Comparison of ENCODE assay signal across 28 cellular contexts in the genomic region with DNA sequence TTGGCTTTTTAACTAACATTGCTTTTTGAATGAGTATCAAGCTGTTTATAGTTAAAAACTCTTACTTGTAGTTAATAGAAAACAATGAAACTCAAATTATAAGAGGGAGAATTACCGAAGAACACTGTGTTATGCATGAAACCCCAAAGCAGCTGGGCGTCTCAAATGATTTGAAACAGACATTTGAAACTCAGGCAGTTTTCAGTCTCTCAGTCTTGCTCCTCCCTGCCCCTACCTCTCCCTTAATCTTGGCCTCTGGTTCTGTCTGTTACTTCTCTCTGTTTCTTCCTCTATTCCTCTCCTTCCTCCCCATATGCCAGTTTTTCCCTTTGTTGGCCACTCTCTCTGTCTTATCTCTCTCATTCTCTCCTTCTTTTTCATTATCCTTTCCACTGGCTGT.
"Had no signal": no experiment of that assay in that cellular context is flagged by ENCODE, and none has a peak within 500 bp of the region (broad histone marks: within the 10 kb centered on the region; RNA-seq: fewer than 3 reads in every experiment).

No MANE protein-coding gene starts in this region.

- H3K36me3 ChIP-seq: stomach, suprapubic skin, thoracic aorta, thyroid gland, tibial artery, tibial nerve, transverse colon, upper lobe of left lung, upper lobe of right lung, uterus, vagina had no signal

- H3K27ac ChIP-seq: stomach, suprapubic skin, testis, thoracic aorta, thyroid gland, tibial artery, tibial nerve, transverse colon, upper lobe of left lung, upper lobe of right lung, uterus, vagina had no signal

- DNase-seq: stimulated activated CD4-positive, alpha-beta T cell treated with anti-CD3 and anti-CD28 coated beads, Interleukin-2, amount 100 ng/mL, for 48 hours; stimulated activated CD4-positive, alpha-beta T cell treated with anti-CD3 and anti-CD28 coated beads, Interleukin-4, amount 100 ng/mL, for 1 hour; stimulated activated CD4-positive, alpha-beta T cell treated with anti-CD3 and anti-CD28 coated beads, Interleukin-4, amount 100 ng/mL, for 24 hours; stimulated activated CD4-positive, alpha-beta T cell treated with anti-CD3 and anti-CD28 coated beads, Interleukin-4, amount 100 ng/mL, for 4 hours; stimulated activated CD8-positive, alpha-beta memory T cell treated with anti-CD3 and anti-CD28 coated beads, Interleukin-4, amount 100 ng/mL, for 48 hours; stimulated activated naive B cell treated with anti-CD40 and anti-IgM and Interleukin-4, amounts not matched to agents 10 μg/mL and 1 μg/mL and 100 μg/mL, for 72 hours; stimulated activated naive CD4-positive, alpha-beta T cell; stimulated activated naive CD4-positive, alpha-beta T cell treated with Interleukin-2 at 50 U/mL for 16 hours; stimulated activated naive CD8-positive, alpha-beta T cell treated with anti-CD3 and anti-CD28 coated beads, Interleukin-15, amount 100 ng/mL, for 72 hours; stimulated activated naive CD8-positive, alpha-beta T cell treated with anti-CD3 and anti-CD28 coated beads, Interleukin-15, Interleukin-2, amounts not matched to agents 100 U/mL and 50 U/mL, for 24 hours; stomach; substantia nigra; testis; thyroid gland; tibial artery; transverse colon; trophoblast cell; upper lobe of left lung; upper lobe of right lung; uterus had no signal

- H3K9me3 Mint-ChIP-seq: type B pancreatic cell had no signal

- H3K27ac Mint-ChIP-seq: stimulated activated effector memory CD8-positive, alpha-beta T cell treated with anti-CD3 and anti-CD28 coated beads, Interleukin-12 subunit alpha, Interleukin-12 subunit beta, amount 100 ng/mL, for 72 hours; stimulated activated memory B cell treated with anti-CD40 and anti-IgM and Interleukin-4, amounts not matched to agents 10 μg/mL and 1 μg/mL and 100 μg/mL, for 72 hours; stimulated activated naive B cell treated with anti-CD40 and anti-IgM and Interleukin-4, amounts not matched to agents 10 μg/mL and 1 μg/mL and 100 μg/mL, for 72 hours; stimulated activated naive CD8-positive, alpha-beta T cell treated with anti-CD3 and anti-CD28 coated beads, Interleukin-15, amount 100 ng/mL, for 72 hours; stimulated activated naive CD8-positive, alpha-beta T cell treated with anti-CD3 and anti-CD28 coated beads, Interleukin-15, Interleukin-2, amounts not matched to agents 100 ng/mL and 50 ng/mL, for 24 hours; type B pancreatic cell had no signal

- ATAC-seq: stimulated activated effector memory CD8-positive, alpha-beta T cell treated with anti-CD3 and anti-CD28 coated beads, Interleukin-12 subunit alpha, Interleukin-12 subunit beta, amount 100 ng/mL, for 72 hours; stimulated activated memory B cell treated with anti-CD40 and anti-IgM and Interleukin-4, amounts not matched to agents 10 μg/mL and 1 μg/mL and 100 μg/mL, for 72 hours; stimulated activated naive B cell treated with anti-CD40 and anti-IgM and Interleukin-4, amounts not matched to agents 10 μg/mL and 1 μg/mL and 100 μg/mL, for 72 hours; stimulated activated naive CD8-positive, alpha-beta T cell treated with anti-CD3 and anti-CD28 coated beads, Interleukin-15, amount 100 ng/mL, for 72 hours; stimulated activated naive CD8-positive, alpha-beta T cell treated with anti-CD3 and anti-CD28 coated beads, Interleukin-15, Interleukin-2, amounts not matched to agents 100 U/mL and 50 U/mL, for 24 hours; upper lobe of right lung had no signal

- H3K36me3 Mint-ChIP-seq: stimulated activated effector memory CD8-positive, alpha-beta T cell treated with anti-CD3 and anti-CD28 coated beads, Interleukin-12 subunit alpha, Interleukin-12 subunit beta, amount 100 ng/mL, for 72 hours; stimulated activated memory B cell treated with anti-CD40 and anti-IgM and Interleukin-4, amounts not matched to agents 10 μg/mL and 1 μg/mL and 100 μg/mL, for 72 hours; stimulated activated naive B cell treated with anti-CD40 and anti-IgM and Interleukin-4, amounts not matched to agents 10 μg/mL and 1 μg/mL and 100 μg/mL, for 72 hours; type B pancreatic cell had no signal

- H3K4me3 Mint-ChIP-seq: stimulated activated effector memory CD8-positive, alpha-beta T cell treated with anti-CD3 and anti-CD28 coated beads, Interleukin-12 subunit alpha, Interleukin-12 subunit beta, amount 100 ng/mL, for 72 hours; stimulated activated memory B cell treated with anti-CD40 and anti-IgM and Interleukin-4, amounts not matched to agents 10 μg/mL and 1 μg/mL and 100 μg/mL, for 72 hours; stimulated activated naive B cell treated with anti-CD40 and anti-IgM and Interleukin-4, amounts not matched to agents 10 μg/mL and 1 μg/mL and 100 μg/mL, for 72 hours; stimulated activated naive CD8-positive, alpha-beta T cell treated with anti-CD3 and anti-CD28 coated beads, Interleukin-15, amount 100 ng/mL, for 72 hours; stimulated activated naive CD8-positive, alpha-beta T cell treated with anti-CD3 and anti-CD28 coated beads, Interleukin-15, Interleukin-2, amounts not matched to agents 100 ng/mL and 50 ng/mL, for 24 hours; type B pancreatic cell had no signal

- H3K27me3 ChIP-seq: stomach, suprapubic skin, testis, thyroid gland, tibial artery, tibial nerve, transverse colon, upper lobe of left lung, upper lobe of right lung, uterus, vagina had no signal

- H3K27me3 Mint-ChIP-seq: stimulated activated memory B cell treated with anti-CD40 and anti-IgM and Interleukin-4, amounts not matched to agents 10 μg/mL and 1 μg/mL and 100 μg/mL, for 72 hours; stimulated activated naive B cell treated with anti-CD40 and anti-IgM and Interleukin-4, amounts not matched to agents 10 μg/mL and 1 μg/mL and 100 μg/mL, for 72 hours; stimulated activated naive CD8-positive, alpha-beta T cell treated with anti-CD3 and anti-CD28 coated beads, Interleukin-15, amount 100 ng/mL, for 72 hours; stimulated activated naive CD8-positive, alpha-beta T cell treated with anti-CD3 and anti-CD28 coated beads, Interleukin-15, Interleukin-2, amounts not matched to agents 100 ng/mL and 50 ng/mL, for 24 hours had no signal

- H3K4me1 Mint-ChIP-seq: stimulated activated effector memory CD8-positive, alpha-beta T cell treated with anti-CD3 and anti-CD28 coated beads, Interleukin-12 subunit alpha, Interleukin-12 subunit beta, amount 100 ng/mL, for 72 hours; stimulated activated memory B cell treated with anti-CD40 and anti-IgM and Interleukin-4, amounts not matched to agents 10 μg/mL and 1 μg/mL and 100 μg/mL, for 72 hours; stimulated activated naive B cell treated with anti-CD40 and anti-IgM and Interleukin-4, amounts not matched to agents 10 μg/mL and 1 μg/mL and 100 μg/mL, for 72 hours; stimulated activated naive CD8-positive, alpha-beta T cell treated with anti-CD3 and anti-CD28 coated beads, Interleukin-15, amount 100 ng/mL, for 72 hours had no signal

- H3K4me3 ChIP-seq: stomach, suprapubic skin, testis, thoracic aorta, thyroid gland, tibial artery, tibial nerve, transverse colon, upper lobe of left lung, upper lobe of right lung, uterus, vagina had no signal

- H3K4me1 ChIP-seq: stomach, suprapubic skin, thyroid gland, tibial artery, tibial nerve, transverse colon, upper lobe of left lung, upper lobe of right lung, uterus, vagina had no signal

- H3K9me3 ChIP-seq: suprapubic skin, testis, thoracic aorta, thyroid gland, tibial artery, tibial nerve, transverse colon, upper lobe of left lung, upper lobe of right lung, uterus, vagina had no signal
